22 cellular contexts compared by ENCODE assay signal in the genomic region with DNA sequence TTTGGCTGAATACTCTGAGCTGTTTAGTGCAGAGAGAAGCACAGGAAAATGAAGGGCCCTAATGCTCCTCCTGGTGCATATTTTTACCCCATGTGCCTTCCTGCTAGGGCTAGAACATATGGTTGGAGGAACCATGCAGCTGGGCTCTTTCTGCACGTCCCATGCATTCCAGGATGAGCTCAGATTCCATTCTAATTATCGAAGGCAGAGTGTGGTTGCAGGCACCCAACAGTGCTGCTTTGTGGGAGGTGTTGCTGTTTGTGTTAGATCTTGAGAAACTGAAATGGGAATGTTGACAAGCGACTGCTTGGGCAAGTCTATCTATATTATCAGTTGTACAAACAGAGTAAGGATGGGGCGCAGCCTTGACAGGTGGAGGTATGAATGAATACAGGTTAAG.
DNase-seq lines count a peak whose midpoint lies in the region; ATAC-seq and TF ChIP-seq lines count a peak whose summit lies in the region.
"Had no signal": no experiment of that assay in that cellular context is flagged by ENCODE, and none has a peak within 500 bp of the region (broad histone marks: within the 10 kb centered on the region; RNA-seq: fewer than 3 reads in every experiment).

No MANE protein-coding gene starts in this region.

- H2AFZ ChIP-seq in neural progenitor cell (replicated peaks): no peak overlapping the region

- no peaks in the 10 kb centered on the region for H3K79me2 ChIP-seq in neural progenitor cell (ENCODE audit: low read depth)

- DNase-seq in NCI-H748 (lab: John Stamatoyannopoulos, UW; ENCODE audit: unreplicated experiment): peak; percentile 51
- DNase-seq in NCI-H748 treated with DMSO at 0.1 percent for 48 hours (lab: John Stamatoyannopoulos, UW): no peak
- peak; percentile 55 for DNase-seq in endodermal cell
- peak; percentile 32 for DNase-seq in neural progenitor cell (ENCODE audit: low spot score)
- DNase-seq in activated CD4-positive, alpha-beta T cell treated with anti-CD3 and anti-CD28 coated beads for 4 hours: no peak
- DNase-seq in osteocyte (ENCODE audit: extremely low spot score, unreplicated experiment): no peak
- no peak for DNase-seq in activated CD4-positive, alpha-beta T cell treated with anti-CD3 and anti-CD28 coated beads, Interleukin-2, amount 50 U/mL, for 1 hour
- DNase-seq: DMS79 treated with DMSO at 0.1 percent for 48 hours, HCEC 1CT, NCI-H1694, NCI-H2081, NCI-H2227 treated with DMSO at 0.1 percent for 48 hours, NCI-H510A, NCI-H774, SIG-M5 had no signal

- H3K36me3 Mint-ChIP-seq in endodermal cell (ENCODE audit: low read depth) (no peaks in the 10 kb centered on the region), neural progenitor cell (no peaks in the 10 kb centered on the region), osteocyte (ENCODE audit: unreplicated experiment) (no peaks in the 10 kb centered on the region)
- H3K36me3 Mint-ChIP-seq: CD14-positive monocyte, IgD-negative memory B cell had no signal

- no peaks in the 10 kb centered on the region for H4K20me1 ChIP-seq in neural progenitor cell (ENCODE audit: low read depth)

- H3K27me3 Mint-ChIP-seq in endodermal cell (ENCODE audit: insufficient read depth): peaks cover 2% of the 10 kb centered on the region
- no peaks in the 10 kb centered on the region for H3K27me3 Mint-ChIP-seq in neural progenitor cell (ENCODE audit: insufficient read depth, low read depth)
- peaks cover 28% of the 10 kb centered on the region for H3K27me3 Mint-ChIP-seq in osteocyte (ENCODE audit: unreplicated experiment)

- peaks cover 11% of the 10 kb centered on the region for H3K4me1 Mint-ChIP-seq in endodermal cell
- peaks cover 3% of the 10 kb centered on the region for H3K4me1 Mint-ChIP-seq in neural progenitor cell
- no peaks in the 10 kb centered on the region for H3K4me1 Mint-ChIP-seq in osteocyte (ENCODE audit: unreplicated experiment)
- H3K4me1 Mint-ChIP-seq: B cell, CD14-positive monocyte, IgD-negative memory B cell had no signal

- H3K36me3 ChIP-seq in endodermal cell (ENCODE audit: control insufficient read depth, insufficient read depth, low read length): no peaks in the 10 kb centered on the region
- H3K36me3 ChIP-seq in neural progenitor cell: no peaks in the 10 kb centered on the region

- H3F3A ChIP-seq in neural progenitor cell (ENCODE audit: low read depth): no peaks in the 10 kb centered on the region

- no peak overlapping the region for H3K4me2 ChIP-seq in neural progenitor cell

- H3K9ac ChIP-seq in endodermal cell (ENCODE audit: extremely low read depth, low read length, poor library complexity, severe bottlenecking) (no peak overlapping the region), neural progenitor cell (no peak overlapping the region)

- no peaks in the 10 kb centered on the region for H3K9me3 ChIP-seq in endodermal cell (ENCODE audit: control insufficient read depth, low read length)
- H3K9me3 ChIP-seq in neural progenitor cell (ENCODE audit: low read depth): no peaks in the 10 kb centered on the region

- 58 to 61% methylated on average over 4 of the region's 4 CpGs for WGBS in endodermal cell (ENCODE audit: insufficient coverage in 1 of 2, insufficient read length in 1 of 2), 2 experiments

- H3K27ac Mint-ChIP-seq in endodermal cell (no peak overlapping the region), neural progenitor cell (no peak overlapping the region), osteocyte (ENCODE audit: unreplicated experiment) (no peak overlapping the region)
- H3K27ac Mint-ChIP-seq: B cell, CD14-positive monocyte, IgD-negative memory B cell had no signal

- H3K4me1 ChIP-seq in endodermal cell (ENCODE audit: control insufficient read depth, insufficient read depth, low read length): no peaks in the 10 kb centered on the region
- peaks cover 11% of the 10 kb centered on the region for H3K4me1 ChIP-seq in neural progenitor cell

- ATAC-seq in GM21619 (IDR thresholded peaks at IDR 0.05; ENCODE audit: unreplicated experiment): no peak
- ATAC-seq: GM12878, Panc1, SK-N-SH treated with all-trans-retinoic acid at 6 μM for 48 hours had no signal

- H3K27ac ChIP-seq in endodermal cell (ENCODE audit: low read depth, low read length) (no peak overlapping the region), neural progenitor cell (no peak overlapping the region)

- H3K9me3 Mint-ChIP-seq in endodermal cell: no peaks in the 10 kb centered on the region
- no peaks in the 10 kb centered on the region for H3K9me3 Mint-ChIP-seq in neural progenitor cell
- H3K9me3 Mint-ChIP-seq in osteocyte (ENCODE audit: unreplicated experiment): no peaks in the 10 kb centered on the region
- H3K9me3 Mint-ChIP-seq: IgD-negative memory B cell had no signal

- no peak for TF ChIP-seq CTCF in endodermal cell (conservative IDR thresholded peaks at IDR 0.05)
- TF ChIP-seq CTCF in neural progenitor cell (IDR thresholded peaks at IDR 0.05): no peak
- TF ChIP-seq CTCF in osteocyte (IDR thresholded peaks at IDR 0.05): no peak

- H3K27me3 ChIP-seq in endodermal cell (ENCODE audit: control insufficient read depth, insufficient read depth, low read length, poor library complexity, severe bottlenecking): no peaks in the 10 kb centered on the region
- no peaks in the 10 kb centered on the region for H3K27me3 ChIP-seq in neural progenitor cell

- H3K4me3 ChIP-seq in endodermal cell (ENCODE audit: low read length) (no peak overlapping the region), neural progenitor cell (no peak overlapping the region)
- H3K4me3 ChIP-seq: GM12878 had no signal

- H3K4me3 Mint-ChIP-seq in endodermal cell (no peak overlapping the region), neural progenitor cell (no peak overlapping the region), osteocyte (ENCODE audit: unreplicated experiment) (no peak overlapping the region)
- H3K4me3 Mint-ChIP-seq: B cell, CD14-positive monocyte, IgD-negative memory B cell had no signal

Comparison
In these comparisons a context has a peak if more than half of its experiments do, and no peak if none do; other contexts are left out.
1. DNase-seq: peak in NCI-H748 (single experiment), endodermal cell (single experiment) and neural progenitor cell (single experiment); none in NCI-H748 treated with DMSO at 0.1 percent for 48 hours (single experiment), activated CD4-positive, alpha-beta T cell treated with anti-CD3 and anti-CD28 coated beads for 4 hours (0 of 2), osteocyte (single experiment) and activated CD4-positive, alpha-beta T cell treated with anti-CD3 and anti-CD28 coated beads, Interleukin-2, amount 50 U/mL, for 1 hour (single experiment).